Comparison of ENCODE assay signal across 1 cellular context in the genomic region with DNA sequence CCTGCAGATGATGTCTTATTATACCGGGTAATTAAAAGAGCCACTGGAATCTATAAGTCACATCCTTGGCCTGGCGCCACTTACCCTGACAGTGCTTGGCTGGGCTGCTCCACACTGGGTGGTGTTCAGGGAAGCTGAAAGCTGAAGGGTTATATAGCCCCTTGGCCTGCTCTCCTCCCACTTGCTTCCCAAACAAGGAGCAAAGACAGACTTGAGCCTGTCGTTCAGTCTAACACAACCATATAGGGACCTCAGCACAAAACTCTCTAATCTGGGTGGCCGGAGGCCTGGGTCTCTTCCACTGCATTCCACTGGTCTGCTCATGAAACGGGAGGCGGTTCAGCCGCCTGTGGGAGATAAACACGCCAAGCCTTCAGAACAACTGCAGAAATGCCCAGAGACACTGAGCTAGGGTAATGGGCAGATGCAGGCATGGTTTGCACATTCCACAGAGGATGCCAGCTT.
TF ChIP-seq lines count a peak whose summit lies in the region.

A gene (minus strand): TSS at position 127 of the 465 bp plus-strand sequence. CDS start 3,843 bp downstream, outside the sequence.

TF ChIP-seq in H1, 55 proteins besides CTCF, POLR2A, EP300 and RAD21 (continued from another document):
- TF ChIP-seq RXRA (IDR thresholded peaks at IDR 0.05; ENCODE audit: insufficient read depth, low read depth, low read length) = no peak
- TF ChIP-seq SIX5 (IDR thresholded peaks at IDR 0.05; ENCODE audit: low read depth, low read length) = no peak
- no peak for TF ChIP-seq SAP30 (IDR thresholded peaks at IDR 0.05; ENCODE audit: insufficient read depth, insufficient replicate concordance, low read length)
- no peak for TF ChIP-seq JUN (IDR thresholded peaks at IDR 0.05; ENCODE audit: low read depth, low read length)
- no peak for TF ChIP-seq BRCA1 (IDR thresholded peaks at IDR 0.05; ENCODE audit: low read depth, low read length)
- TF ChIP-seq RFX5 (IDR thresholded peaks at IDR 0.05; ENCODE audit: borderline replicate concordance, low read depth, low read length) = no peak
- TF ChIP-seq GABPA (IDR thresholded peaks at IDR 0.05; ENCODE audit: borderline replicate concordance, insufficient read depth, low read length) = no peak
- TF ChIP-seq HDAC6 (IDR thresholded peaks at IDR 0.05; ENCODE audit: low read depth, low read length) = no peak
- no peak for TF ChIP-seq BCL11A (IDR thresholded peaks at IDR 0.05; ENCODE audit: low read depth in 2 of 2, low read length in 2 of 2)
- TF ChIP-seq SP2 (IDR thresholded peaks at IDR 0.05; ENCODE audit: low read length) = no peak
- no peak for TF ChIP-seq YY1 (IDR thresholded peaks at IDR 0.05; ENCODE audit: low read depth, low read length)
